Comparison of ENCODE assay signal across 21 cellular contexts in genomic region chr20:14989891-14990290, GRCh38.
"Had no signal": no experiment of that assay in that cellular context is flagged by ENCODE, and none has a peak within 500 bp of the region (broad histone marks: within the 10 kb centered on the region; RNA-seq: fewer than 3 reads in every experiment).

No MANE protein-coding gene starts in this region.

- FAIRE-seq: HTR-8/SVneo, RCC 7860 had no signal

- DNase-seq: Karpas-422, KBM-7, MM.1S, NCI-H1092 treated with DMSO at 0.1 percent for 48 hours, NCI-H1436, NCI-H187, NCI-H2029, NCI-H2081 treated with DMSO at 0.1 percent for 48 hours, NCI-H2171, NCI-H345, NCI-H524, NCI-H526 treated with DMSO at 0.1 percent for 48 hours, NCI-H748 treated with DMSO at 0.1 percent for 48 hours, Right ventricle myocardium superior, RPMI8226, SIG-M5, SK-N-SH, SW 1271 had no signal

- H3K4me2 ChIP-seq: SK-N-SH had no signal

- H3K27ac ChIP-seq: HL-60 had no signal

- H3K9me3 ChIP-seq: SK-N-SH had no signal

- H3K9ac ChIP-seq: SK-N-SH had no signal
